In the genomic region with DNA sequence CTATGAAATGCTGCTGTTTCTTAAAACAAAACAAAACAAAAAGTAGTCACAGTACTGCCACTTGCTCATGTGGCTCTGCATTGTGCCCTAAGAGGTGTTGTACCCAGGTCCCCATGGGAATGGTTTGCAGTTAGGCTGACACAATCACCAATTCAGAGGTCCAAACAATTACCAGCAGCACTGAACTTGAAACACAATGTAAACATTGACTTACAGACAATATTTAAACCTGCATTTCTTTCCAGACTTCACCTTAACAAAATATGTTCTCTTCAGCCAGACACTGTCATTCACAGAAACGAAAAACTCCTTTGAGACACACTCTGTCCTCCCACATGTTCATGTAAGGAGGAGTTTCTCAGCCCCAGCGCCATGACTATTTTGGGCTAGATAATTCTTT, we compare ENCODE assay signal across 32 cellular contexts.
A peak's percentile ranks its signal among the peaks of the same experiment; 100 is the strongest.
DNase-seq lines count a peak whose midpoint lies in the region; FAIRE-seq and TF ChIP-seq lines count a peak whose summit lies in the region.
"Had no signal": no experiment of that assay in that cellular context is flagged by ENCODE, and none has a peak within 500 bp of the region (broad histone marks: within the 10 kb centered on the region; RNA-seq: fewer than 3 reads in every experiment).

No MANE protein-coding gene starts in this region.

- WGBS in H1 (ENCODE audit: extremely low coverage in 1 of 2, insufficient coverage in 1 of 2, insufficient read length in 1 of 2, insufficient replicate concordance in 2 of 2, low coverage in 1 of 2, low lambda C conversion rate in 2 of 2, missing lambda C conversion rate in 1 of 2), 2 experiments = 91% methylated on average over 2 of the region's 2 CpGs; no CpG with 5 or more reads in 1 of the 2 experiments

- no peak for TF ChIP-seq CTCF in H1 (IDR thresholded peaks at IDR 0.05; ENCODE audit: control extremely low read depth in 1 of 3, insufficient read depth in 1 of 3, low read depth in 1 of 3, low read length in 3 of 3)
- TF ChIP-seq CTCF in neural crest cell (conservative IDR thresholded peaks at IDR 0.05) = no peak

- H2BK5ac ChIP-seq in H1 (ENCODE audit: low read depth, low read length) = 0 out of 2 replicates have a peak overlapping the region, but pooled peaks have one; percentile 15

- H3K23me2 ChIP-seq in H1 (ENCODE audit: low read depth, low read length) = no peaks in the 10 kb centered on the region

- H4K20me1 ChIP-seq in H1 (replicated peaks in 1 of 2; ENCODE audit: control insufficient read depth in 1 of 2, insufficient read depth in 2 of 2, low read length in 2 of 2) = no peaks in the 10 kb centered on the region

- 0 out of 4 replicates have a peak, but pooled peaks cover 0 to 3% of the 10 kb centered on the region in 2 experiments for H3K9me3 ChIP-seq in H1 (ENCODE audit: insufficient read depth in 2 of 2, low read depth in 1 of 2, low read length in 1 of 2)
- H3K9me3 ChIP-seq: SJSA1, tibial nerve had no signal

- no peak overlapping the region for H4K5ac ChIP-seq in H1 (ENCODE audit: insufficient read length, low read depth, low read length)

- H2AK5ac ChIP-seq in H1 (ENCODE audit: low read depth, low read length) = no peak overlapping the region

- no peak overlapping the region for H2BK120ac ChIP-seq in H1 (replicated peaks; ENCODE audit: low read depth, low read length)

- no peak for TF ChIP-seq EP300 in H1 (IDR thresholded peaks at IDR 0.05; ENCODE audit: borderline replicate concordance in 1 of 2, low read depth in 2 of 2, low read length in 2 of 2)

- peak overlapping the region; percentile 32 for H4K91ac ChIP-seq in H1 (replicated peaks; ENCODE audit: insufficient read length, low read length)

- peak overlapping the region; percentile 19 for H3K27ac Mint-ChIP-seq in neural crest cell (ENCODE audit: unreplicated experiment)
- H3K27ac Mint-ChIP-seq: activated naive CD4-positive, alpha-beta T cell treated with anti-CD3 and anti-CD28 coated beads, Interleukin-2, amount 50 U/mL, for 24 hours; dendritic cell treated with granulocyte-macrophage colony-stimulating factor and Interleukin-4, amounts not matched to agents 40 ng/mL and 50 ng/mL, for 4 days; endodermal cell; immature natural killer cell; natural killer cell had no signal

- H2BK12ac ChIP-seq in H1 (ENCODE audit: low read depth, low read length) = no peak overlapping the region

- no peaks in the 10 kb centered on the region for H3K79me1 ChIP-seq in H1 (ENCODE audit: low read depth, low read length)

- H3K36me3 ChIP-seq in H1 (ENCODE audit: control insufficient read depth in 2 of 4, insufficient read depth in 4 of 4, low read length in 3 of 4) = no peaks in the 10 kb centered on the region
- H3K36me3 ChIP-seq: esophagus muscularis mucosa, SJSA1, tibial nerve had no signal

- no peak for FAIRE-seq in H1 (lab: Jason Lieb, UNC)
- no peak for FAIRE-seq in frontal cortex (lab: Jason Lieb, UNC)
- FAIRE-seq: astrocyte had no signal

- H3K4me3 Mint-ChIP-seq in neural crest cell = no peak overlapping the region
- H3K4me3 Mint-ChIP-seq: activated naive CD4-positive, alpha-beta T cell treated with anti-CD3 and anti-CD28 coated beads, Interleukin-2, amount 50 U/mL, for 24 hours; dendritic cell treated with granulocyte-macrophage colony-stimulating factor and Interleukin-4, amounts not matched to agents 40 ng/mL and 50 ng/mL, for 4 days; endodermal cell; immature natural killer cell; natural killer cell; T-cell had no signal

- H3K4me3 ChIP-seq in H1 (ENCODE audit: extremely low read depth in 1 of 4, insufficient read depth in 2 of 4, low read depth in 3 of 4, low read length in 4 of 4) = no peak overlapping the region
- H3K4me3 ChIP-seq: esophagus muscularis mucosa, SJSA1, tibial nerve had no signal

- no peak overlapping the region for H4K8ac ChIP-seq in H1 (ENCODE audit: extremely low read depth, insufficient read depth, low read length)

- peak; percentile 76 for DNase-seq in NCI-H2107 treated with DMSO at 0.1 percent for 48 hours (lab: John Stamatoyannopoulos, UW; ENCODE audit: unreplicated experiment)
- DNase-seq in NCI-H2107 (lab: John Stamatoyannopoulos, UW) = no peak
- DNase-seq in NCI-H146 treated with DMSO at 0.1 percent for 48 hours (lab: John Stamatoyannopoulos, UW; ENCODE audit: unreplicated experiment) = peak; percentile 34
- no peak for DNase-seq in H1 (ENCODE audit: low read depth in 1 of 2, low spot score in 2 of 2)
- no peak for DNase-seq in neural crest cell (ENCODE audit: low read depth, low spot score)
- DNase-seq in activated effector memory CD4-positive, alpha-beta T cell treated with Interleukin-2 at 50 U/mL for 16 hours = no peak
- no peak for DNase-seq in activated T-cell treated with anti-CD3 and anti-CD28 coated beads, Interleukin-2, amount 50 U/mL, for 48 hours
- no peak for DNase-seq in frontal cortex (ENCODE audit: low spot score in 2 of 2)
- DNase-seq: 8988T; activated CD4-positive, alpha-beta T cell treated with anti-CD3 and anti-CD28 coated beads, Interleukin-2, amount 50 U/mL, for 4 hours; activated CD8-positive, alpha-beta memory T cell treated with anti-CD3 and anti-CD28 coated beads, Interleukin-2, amount 50 U/mL, for 4 hours; DMS153; endodermal cell; foreskin melanocyte; GDM1; HCEC 1CT; immature natural killer cell; KBM-7; mesendoderm; MM.1S; natural killer cell; NCI-H1417 treated with DMSO at 0.1 percent for 48 hours; NCI-H2171 treated with DMSO at 0.1 percent for 48 hours; NCI-H526; stimulated activated CD4-positive, alpha-beta T cell treated with anti-CD3 and anti-CD28 coated beads, Interleukin-2, amount 100 ng/mL, for 24 hours; T-cell had no signal

- CTCF ChIA-PET in H1 (lab: Charles Lee; ENCODE audit: partially characterized antibody) = no interaction called here

- H3K36me3 Mint-ChIP-seq in neural crest cell (ENCODE audit: low read depth) = no peaks in the 10 kb centered on the region
- H3K36me3 Mint-ChIP-seq: immature natural killer cell, natural killer cell had no signal

- no peak overlapping the region for H3K4me2 ChIP-seq in H1 (ENCODE audit: insufficient read depth in 1 of 2, low read depth in 2 of 2, low read length in 2 of 2)

- no peak overlapping the region for H3K18ac ChIP-seq in H1 (ENCODE audit: extremely low read depth, low read length)

- H3K9ac ChIP-seq in H1 (replicated peaks in 1 of 4; ENCODE audit: extremely low read depth in 1 of 4, low read depth in 3 of 4, low read length in 3 of 4) = no peak overlapping the region

- H2BK15ac ChIP-seq in H1 (ENCODE audit: low read length) = 0 out of 2 replicates have a peak overlapping the region, but pooled peaks have one; percentile 78

- H2BK20ac ChIP-seq in H1 (ENCODE audit: low read length) = no peak overlapping the region

- no peak overlapping the region for H3K4ac ChIP-seq in H1 (replicated peaks; ENCODE audit: insufficient read length, low read depth, low read length)

- H3K23ac ChIP-seq in H1 (ENCODE audit: insufficient read length) = no peak overlapping the region

- H3K79me2 ChIP-seq in H1 (ENCODE audit: control insufficient read depth in 1 of 2, insufficient read depth in 2 of 2, low read length in 2 of 2) = no peaks in the 10 kb centered on the region

- H2AFZ ChIP-seq in H1 (ENCODE audit: low read length) = no peak overlapping the region

- H3K4me1 Mint-ChIP-seq in neural crest cell = peaks cover 18% of the 10 kb centered on the region

- no peak for TF ChIP-seq RAD21 in H1 (IDR thresholded peaks at IDR 0.05 in 1 of 2, conservative IDR thresholded peaks at IDR 0.05 in 1 of 2; ENCODE audit: low read depth in 2 of 2, low read length in 2 of 2)

- peak overlapping the region; percentile 24 for H3K14ac ChIP-seq in H1 (ENCODE audit: insufficient read length)

- H3K9me3 Mint-ChIP-seq in neural crest cell = peaks cover 2% of the 10 kb centered on the region
- H3K9me3 Mint-ChIP-seq: activated naive CD4-positive, alpha-beta T cell treated with anti-CD3 and anti-CD28 coated beads, Interleukin-2, amount 50 U/mL, for 24 hours; dendritic cell treated with granulocyte-macrophage colony-stimulating factor and Interleukin-4, amounts not matched to agents 40 ng/mL and 50 ng/mL, for 4 days; immature natural killer cell; natural killer cell; T-cell had no signal

- no peaks in the 10 kb centered on the region for H3K27me3 Mint-ChIP-seq in neural crest cell (ENCODE audit: low read depth)
- H3K27me3 Mint-ChIP-seq: activated naive CD4-positive, alpha-beta T cell treated with anti-CD3 and anti-CD28 coated beads, Interleukin-2, amount 50 U/mL, for 24 hours; dendritic cell treated with granulocyte-macrophage colony-stimulating factor and Interleukin-4, amounts not matched to agents 40 ng/mL and 50 ng/mL, for 4 days; T-cell had no signal

- H3K27ac ChIP-seq in H1 (ENCODE audit: low read depth, low read length) = no peak overlapping the region
- H3K27ac ChIP-seq: esophagus muscularis mucosa, SJSA1, tibial nerve had no signal

- no peak overlapping the region for H3K56ac ChIP-seq in H1 (replicated peaks; ENCODE audit: insufficient read length, low read depth, low read length)

- peaks cover 0 to 5% (median 1%) of the 10 kb centered on the region in 4 experiments; a peak in 2 of 7 replicates for H3K4me1 ChIP-seq in H1 (replicated peaks in 1 of 4; ENCODE audit: control insufficient read depth in 3 of 4, insufficient read depth in 4 of 4, low read length in 3 of 4)
- H3K4me1 ChIP-seq: SJSA1 had no signal

- no peak for TF ChIP-seq POLR2A in H1 (IDR thresholded peaks at IDR 0.05; ENCODE audit: control extremely low read depth in 1 of 2, low read depth in 2 of 2, low read length in 2 of 2)

- H3K27me3 ChIP-seq in H1 (replicated peaks in 1 of 4; ENCODE audit: control insufficient read depth in 3 of 4, extremely low read depth in 1 of 4, insufficient read depth in 3 of 4, low read length in 3 of 4) = no peaks in the 10 kb centered on the region
- H3K27me3 ChIP-seq: esophagus muscularis mucosa, SJSA1, tibial nerve had no signal

- POLR2A ChIA-PET in H1 (lab: Charles Lee; ENCODE audit: partially characterized antibody) = no interaction called here

TF ChIP-seq in H1, 55 proteins besides CTCF, POLR2A, EP300 and RAD21 (continues in another document):
- TF ChIP-seq, protein P1, sequence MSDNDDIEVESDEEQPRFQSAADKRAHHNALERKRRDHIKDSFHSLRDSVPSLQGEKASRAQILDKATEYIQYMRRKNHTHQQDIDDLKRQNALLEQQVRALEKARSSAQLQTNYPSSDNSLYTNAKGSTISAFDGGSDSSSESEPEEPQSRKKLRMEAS (IDR thresholded peaks at IDR 0.05) = no peak
- TF ChIP-seq NANOG (IDR thresholded peaks at IDR 0.05; ENCODE audit: insufficient read depth, low read depth, low read length, poor library complexity, severe bottlenecking) = no peak

Comparison
In these comparisons a context has a peak if more than half of its experiments do, and no peak if none do; other contexts are left out.
1. DNase-seq: peak in NCI-H2107 treated with DMSO at 0.1 percent for 48 hours (single experiment) and NCI-H146 treated with DMSO at 0.1 percent for 48 hours (single experiment); none in NCI-H2107 (single experiment), H1 (0 of 2), neural crest cell (single experiment), activated effector memory CD4-positive, alpha-beta T cell treated with Interleukin-2 at 50 U/mL for 16 hours (single experiment), activated T-cell treated with anti-CD3 and anti-CD28 coated beads, Interleukin-2, amount 50 U/mL, for 48 hours (0 of 2) and frontal cortex (0 of 2).